In genomic region chr5:140112685-140113179, GRCh38 we compare ENCODE assay signal across 8 cellular contexts. TPM values are rescaled to one million over a fixed set of nuclear protein-coding genes. Genes with fewer than 3 reads are reported as not detected.
DNase-seq lines count a peak whose midpoint lies in the region; ATAC-seq, FAIRE-seq and TF ChIP-seq lines count a peak whose summit lies in the region.

No MANE protein-coding gene starts in this region.

- no CpG with 5 or more reads among the region's 13 CpGs for WGBS in iPS DF 6.9 (ENCODE audit: insufficient coverage, insufficient read length)

- DNase-seq in H54 (ENCODE audit: insufficient read length, low spot score) (no peak), WTC11 (ENCODE audit: low spot score) (no peak), iPS DF 6.9 (ENCODE audit: low read depth, low spot score) (no peak), AG08395 (ENCODE audit: low spot score) (no peak), KBM-7 (no peak)
- DNase-seq in stimulated activated naive B cell treated with anti-CD40 and anti-IgM and Interleukin-4, amounts not matched to agents 10 μg/mL and 1 μg/mL and 100 μg/mL, for 72 hours: no peak

- peaks cover 34% of the 10 kb centered on the region for H3K27me3 ChIP-seq in iPS DF 6.9 (ENCODE audit: control insufficient read depth, insufficient read depth, low read length)

- H3K9me3 Mint-ChIP-seq in WTC11: no peaks in the 10 kb centered on the region
- no peaks in the 10 kb centered on the region for H3K9me3 Mint-ChIP-seq in stimulated activated naive B cell treated with anti-CD40 and anti-IgM and Interleukin-4, amounts not matched to agents 10 μg/mL and 1 μg/mL and 100 μg/mL, for 72 hours

- no peaks in the 10 kb centered on the region for H3K9me3 ChIP-seq in iPS DF 6.9 (ENCODE audit: control insufficient read depth, insufficient read depth, low read length)

- POLR2A ChIA-PET in WTC11 (lab: Charles Lee): interaction anchor here (0.6 kb wide), 1 partner anchor 36 kb away, joined by 3 read pairs; no protein-coding TSS in a partner anchor

- H3K36me3 ChIP-seq in iPS DF 6.9 (ENCODE audit: control insufficient read depth, insufficient read depth, low read length): no peaks in the 10 kb centered on the region

- peak overlapping the region; percentile 82 for H3K4me3 Mint-ChIP-seq in WTC11
- peak overlapping the region; percentile 87 to 97 for H3K4me3 Mint-ChIP-seq in stimulated activated naive B cell treated with anti-CD40 and anti-IgM and Interleukin-4, amounts not matched to agents 10 μg/mL and 1 μg/mL and 100 μg/mL, for 72 hours

- H3K27me3 Mint-ChIP-seq in WTC11 (ENCODE audit: low read depth): peaks cover 85% of the 10 kb centered on the region
- peaks cover 6 to 7% of the 10 kb centered on the region in 2 donors for H3K27me3 Mint-ChIP-seq in stimulated activated naive B cell treated with anti-CD40 and anti-IgM and Interleukin-4, amounts not matched to agents 10 μg/mL and 1 μg/mL and 100 μg/mL, for 72 hours

- in situ Hi-C loops in KBM-7 (cut with MboI; ENCODE audit: low pct_unique_long_range_greater_than_20kb, low sequenced_read_pairs): no loop called here

- peaks cover 62% of the 10 kb centered on the region for H3K4me1 Mint-ChIP-seq in WTC11
- peaks cover 32 to 48% of the 10 kb centered on the region in 2 donors for H3K4me1 Mint-ChIP-seq in stimulated activated naive B cell treated with anti-CD40 and anti-IgM and Interleukin-4, amounts not matched to agents 10 μg/mL and 1 μg/mL and 100 μg/mL, for 72 hours

- H3K4me1 ChIP-seq in iPS DF 6.9 (ENCODE audit: control insufficient read depth, insufficient read depth, low read length): peaks cover 3% of the 10 kb centered on the region; the same call in 1 of the 2 replicates

- H3K36me3 Mint-ChIP-seq in WTC11: no peaks in the 10 kb centered on the region
- H3K36me3 Mint-ChIP-seq in stimulated activated naive B cell treated with anti-CD40 and anti-IgM and Interleukin-4, amounts not matched to agents 10 μg/mL and 1 μg/mL and 100 μg/mL, for 72 hours: peaks cover 0 to 7% of the 10 kb centered on the region in 2 donors

- no peak overlapping the region for H3K27ac ChIP-seq in iPS DF 6.9 (ENCODE audit: low read length)

- peak overlapping the region; percentile 38; the same call in 1 of the 2 replicates for H3K4me3 ChIP-seq in iPS DF 6.9 (ENCODE audit: low read length)

- H3K27ac Mint-ChIP-seq in WTC11: no peak overlapping the region
- H3K27ac Mint-ChIP-seq in stimulated activated naive B cell treated with anti-CD40 and anti-IgM and Interleukin-4, amounts not matched to agents 10 μg/mL and 1 μg/mL and 100 μg/mL, for 72 hours: peak overlapping the region; percentile 86

- TF ChIP-seq CTCF in WTC11 (IDR thresholded peaks at IDR 0.05): no peak

- 0 out of 2 replicates have a peak, but pooled peaks have one; percentile 20 for TF ChIP-seq POLR2A in H54 (IDR thresholded peaks at IDR 0.05; ENCODE audit: low read depth, low read length)

- ATAC-seq in WTC11 (peak; percentile 2), HG03457 (IDR thresholded peaks at IDR 0.05; ENCODE audit: unreplicated experiment) (no peak), GM19455 (IDR thresholded peaks at IDR 0.05; ENCODE audit: unreplicated experiment) (no peak)
- no peak for ATAC-seq in stimulated activated naive B cell treated with anti-CD40 and anti-IgM and Interleukin-4, amounts not matched to agents 10 μg/mL and 1 μg/mL and 100 μg/mL, for 72 hours (replicated peaks)

- CTCF ChIA-PET in WTC11 (lab: Charles Lee): interaction anchor here (1.2 to 4.5 kb wide), 6 partner anchors 32 to 337 kb away, joined by 3 to 58 read pairs (median 8); partner anchors contain the start of gene NRG2

- FAIRE-seq in H54 (lab: Jason Lieb, UNC): peak; percentile 33

TF ChIP-seq in WTC11, 78 proteins besides CTCF, POLR2A, EP300 and RAD21 (continues in another document):
- TF ChIP-seq PREB (CRISPR knock-in tag; IDR thresholded peaks at IDR 0.05; ENCODE audit: borderline replicate concordance): no peak
- TF ChIP-seq MAX (CRISPR knock-in tag; IDR thresholded peaks at IDR 0.05): no peak
- TF ChIP-seq ZNF317 (CRISPR knock-in tag; IDR thresholded peaks at IDR 0.05; ENCODE audit: borderline replicate concordance, low read depth): no peak
- TF ChIP-seq CREB1 (CRISPR knock-in tag; IDR thresholded peaks at IDR 0.05): no peak
- no peak for TF ChIP-seq TEAD4 (CRISPR knock-in tag; IDR thresholded peaks at IDR 0.05)
- no peak for TF ChIP-seq TP53 (CRISPR knock-in tag; IDR thresholded peaks at IDR 0.05)
- no peak for TF ChIP-seq SMAD4 (CRISPR knock-in tag; IDR thresholded peaks at IDR 0.05)
- TF ChIP-seq E2F5 (CRISPR knock-in tag; IDR thresholded peaks at IDR 0.05): no peak
- no peak for TF ChIP-seq SOX15 (CRISPR knock-in tag; IDR thresholded peaks at IDR 0.05)
- TF ChIP-seq HMGXB4 (CRISPR knock-in tag; IDR thresholded peaks at IDR 0.05): no peak
- TF ChIP-seq NR3C1 (CRISPR knock-in tag; conservative IDR thresholded peaks at IDR 0.05; ENCODE audit: low read depth): no peak
- no peak for TF ChIP-seq NR2C2 (CRISPR knock-in tag; IDR thresholded peaks at IDR 0.05)
- no peak for TF ChIP-seq ZNF281 (CRISPR knock-in tag; IDR thresholded peaks at IDR 0.05)
- TF ChIP-seq KAT7 (CRISPR knock-in tag; IDR thresholded peaks at IDR 0.05; ENCODE audit: borderline replicate concordance): no peak
- TF ChIP-seq E2F4 (CRISPR knock-in tag; IDR thresholded peaks at IDR 0.05; ENCODE audit: borderline replicate concordance, low read depth): no peak
- TF ChIP-seq ZNF423 (CRISPR knock-in tag; IDR thresholded peaks at IDR 0.05): no peak
- no peak for TF ChIP-seq SP1 (CRISPR knock-in tag; conservative IDR thresholded peaks at IDR 0.05)

RNA-seq across cellular contexts. Expression of gene PURA, which starts 1.2 kb away (rescaled TPM):
- total RNA-seq in WTC11 (2021): 6.0 to 9.0 TPM (median 6.4 TPM) in 3 replicates

RNA-seq across cellular contexts. Expression of gene IGIP, which starts 13.0 kb away (rescaled TPM):
- total RNA-seq in WTC11 (2021): 1.2 to 1.7 TPM (median 1.5 TPM) in 3 replicates
